In the genomic region with DNA sequence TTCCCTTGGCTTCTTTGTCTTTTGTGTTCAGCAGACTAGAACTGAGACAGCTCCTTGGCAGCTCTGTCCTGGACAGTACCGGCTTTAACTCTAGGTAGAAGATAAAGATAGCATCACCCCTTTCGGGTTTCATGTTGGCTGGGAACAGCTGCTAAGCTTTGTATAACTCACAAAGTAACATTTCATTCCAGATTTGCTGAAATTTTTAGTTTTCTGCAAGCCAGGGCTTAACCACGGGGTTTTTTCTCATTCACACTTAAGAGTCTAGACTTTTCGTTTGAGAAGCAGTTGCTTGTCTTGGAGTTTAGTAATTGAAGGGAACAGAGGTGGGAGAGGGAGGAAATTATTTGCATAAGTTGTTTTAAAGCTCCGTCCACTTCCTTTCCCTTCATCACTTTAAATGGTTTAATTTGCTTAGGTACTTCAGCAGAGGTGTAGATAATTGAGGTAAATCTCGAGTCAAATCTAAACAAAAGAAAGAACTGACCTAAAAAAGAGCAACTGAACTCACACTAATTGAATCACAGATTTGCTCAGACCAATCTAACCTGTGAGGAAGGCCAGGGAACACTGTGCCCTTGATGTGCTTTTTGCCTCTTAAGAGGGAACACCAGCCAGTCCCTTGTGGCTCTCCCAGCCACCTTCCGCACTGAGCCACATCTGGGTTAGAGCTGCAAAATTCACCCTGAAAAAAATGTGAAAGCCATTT, we compare ENCODE assay signal across 8 cellular contexts. TPM values are rescaled to one million over a fixed set of nuclear protein-coding genes. Genes with fewer than 3 reads are reported as not detected.
DNase-seq lines count a peak whose midpoint lies in the region; ATAC-seq and TF ChIP-seq lines count a peak whose summit lies in the region.

No MANE protein-coding gene starts in this region.

- CTCF ChIA-PET in RWPE1 (lab: Yijun Ruan, JAX) = interaction anchor here (0.6 kb wide), 1 partner anchor 46 kb away, joined by 3 read pairs; no protein-coding TSS in a partner anchor

- no peaks in the 10 kb centered on the region for H3K9me2 ChIP-seq in GM23338 (ENCODE audit: insufficient read depth)

- peak overlapping the region; percentile 70 for H3K27ac ChIP-seq in GM23338 (ENCODE audit: low read depth)
- peak overlapping the region; percentile 72; the same call in 1 of the 2 replicates for H3K27ac ChIP-seq in RWPE1

- peaks cover 44% of the 10 kb centered on the region for H3K4me1 ChIP-seq in GM23338 (ENCODE audit: insufficient read depth)

- peak overlapping the region; percentile 36 for H3K4me2 ChIP-seq in GM23338

- peaks cover 79% of the 10 kb centered on the region for H3K4me1 Mint-ChIP-seq in GM23338

- H3K79me2 ChIP-seq in GM23338 (replicated peaks; ENCODE audit: insufficient read depth) = peaks cover 90% of the 10 kb centered on the region

- H3K4me3 Mint-ChIP-seq in GM23338 = no peak overlapping the region

- peak overlapping the region; percentile 68 for H3K27ac Mint-ChIP-seq in GM23338

- no peaks in the 10 kb centered on the region for H3K9me3 Mint-ChIP-seq in GM23338

- H3F3A ChIP-seq in GM23338 (replicated peaks; ENCODE audit: low read depth) = no peaks in the 10 kb centered on the region

- no peak overlapping the region for H3K4me3 ChIP-seq in GM23338

- H3K27me3 ChIP-seq in GM23338 (ENCODE audit: insufficient read depth) = no peaks in the 10 kb centered on the region

- no peaks in the 10 kb centered on the region for H4K20me1 ChIP-seq in GM23338 (replicated peaks; ENCODE audit: insufficient read depth)

- H3K27me3 Mint-ChIP-seq in GM23338 (ENCODE audit: insufficient read depth, low read depth, poor library complexity) = peaks cover 4% of the 10 kb centered on the region

- H3K36me3 ChIP-seq in GM23338 (ENCODE audit: insufficient read depth) = no peaks in the 10 kb centered on the region

- peak; percentile 45 for ATAC-seq in GM18502 (IDR thresholded peaks at IDR 0.05; ENCODE audit: poor library complexity, unreplicated experiment)
- peak; percentile 37 for ATAC-seq in GM23338

- DNase-seq in GM23338 (ENCODE audit: low spot score) (peak; percentile 31), RWPE1 (ENCODE audit: low spot score) (no peak), myocyte (ENCODE audit: low read depth) (peak; percentile 77), NCI-H2029 treated with DMSO at 0.1 percent for 48 hours (lab: John Stamatoyannopoulos, UW) (no peak), HT-29 (ENCODE audit: low spot score) (no peak)
- DNase-seq in stimulated activated CD4-positive, alpha-beta T cell treated with anti-CD3 and anti-CD28 coated beads, Interleukin-4, amount 100 ng/mL, for 4 hours = no peak
- no peak for DNase-seq in stimulated activated CD8-positive, alpha-beta memory T cell treated with anti-CD3 and anti-CD28 coated beads, Interleukin-4, amount 100 ng/mL, for 48 hours

- POLR2A ChIA-PET in RWPE1 (lab: Yijun Ruan, JAX; ENCODE audit: low non-redundant PET) = no interaction called here

- no peak for TF ChIP-seq CTCF in GM23338 (conservative IDR thresholded peaks at IDR 0.05; ENCODE audit: low read depth in 2 of 2)
- TF ChIP-seq CTCF in RWPE1 (conservative IDR thresholded peaks at IDR 0.05; ENCODE audit: low read depth) = no peak

- H3K36me3 Mint-ChIP-seq in GM23338 (ENCODE audit: low read depth) = no peaks in the 10 kb centered on the region; the same call in 2 of the 3 replicates

- no peak overlapping the region for H2AFZ ChIP-seq in GM23338

TF ChIP-seq in GM23338, 12 proteins besides CTCF, POLR2A, EP300 and RAD21 (continues in another document):
- TF ChIP-seq ZNF331 (CRISPR knock-in tag; IDR thresholded peaks at IDR 0.05; ENCODE audit: low read depth) = no peak
- no peak for TF ChIP-seq POLR2AphosphoS5 (IDR thresholded peaks at IDR 0.05; ENCODE audit: low read depth)
- TF ChIP-seq, protein P1, sequence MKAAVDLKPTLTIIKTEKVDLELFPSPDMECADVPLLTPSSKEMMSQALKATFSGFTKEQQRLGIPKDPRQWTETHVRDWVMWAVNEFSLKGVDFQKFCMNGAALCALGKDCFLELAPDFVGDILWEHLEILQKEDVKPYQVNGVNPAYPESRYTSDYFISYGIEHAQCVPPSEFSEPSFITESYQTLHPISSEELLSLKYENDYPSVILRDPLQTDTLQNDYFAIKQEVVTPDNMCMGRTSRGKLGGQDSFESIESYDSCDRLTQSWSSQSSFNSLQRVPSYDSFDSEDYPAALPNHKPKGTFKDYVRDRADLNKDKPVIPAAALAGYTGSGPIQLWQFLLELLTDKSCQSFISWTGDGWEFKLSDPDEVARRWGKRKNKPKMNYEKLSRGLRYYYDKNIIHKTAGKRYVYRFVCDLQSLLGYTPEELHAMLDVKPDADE (IDR thresholded peaks at IDR 0.05) = no peak
- no peak for TF ChIP-seq CREB1 (CRISPR knock-in tag; IDR thresholded peaks at IDR 0.05; ENCODE audit: low read depth)
- TF ChIP-seq JUNB (IDR thresholded peaks at IDR 0.05; ENCODE audit: unreplicated experiment) = no peak
- no peak for TF ChIP-seq EZH2 (IDR thresholded peaks at IDR 0.05; ENCODE audit: low read depth, unreplicated experiment)
- TF ChIP-seq ZNF114 (CRISPR knock-in tag; IDR thresholded peaks at IDR 0.05) = no peak
- no peak for TF ChIP-seq EZH2phosphoT487 (IDR thresholded peaks at IDR 0.05; ENCODE audit: unreplicated experiment)
- no peak for TF ChIP-seq STAT1 (IDR thresholded peaks at IDR 0.05; ENCODE audit: unreplicated experiment)
- TF ChIP-seq REST (IDR thresholded peaks at IDR 0.05; ENCODE audit: unreplicated experiment) = no peak
- no peak for TF ChIP-seq NANOG (IDR thresholded peaks at IDR 0.05; ENCODE audit: borderline replicate concordance)

RNA-seq across cellular contexts. Expression of gene RREB1, which starts 48.3 kb away (rescaled TPM):
- total RNA-seq in GM23338 (2014; rRNA removed; shearing (Covaris generic)) = 25.5 and 29.1 TPM in 2 replicates
- polyA plus RNA-seq in GM23338 (2016; fragmentation: Nextera tagmentation; extraction: Ambion mirVana) = 7.9 and 8.5 TPM in 2 replicates
- 19.6 and 26.4 TPM in 2 replicates for total RNA-seq in myocyte
- polyA plus RNA-seq in myocyte (2012) = 8.0 TPM
- total RNA-seq in HT-29 (2014; rRNA removed; shearing (Covaris generic)) = 21.6 and 23.9 TPM in 2 replicates

Comparison
In these comparisons a context has a peak if more than half of its experiments do, and no peak if none do; other contexts are left out.
1. DNase-seq: peak in GM23338 (single experiment) and myocyte (single experiment); none in RWPE1 (single experiment), NCI-H2029 treated with DMSO at 0.1 percent for 48 hours (single experiment), HT-29 (single experiment), stimulated activated CD4-positive, alpha-beta T cell treated with anti-CD3 and anti-CD28 coated beads, Interleukin-4, amount 100 ng/mL, for 4 hours (0 of 2) and stimulated activated CD8-positive, alpha-beta memory T cell treated with anti-CD3 and anti-CD28 coated beads, Interleukin-4, amount 100 ng/mL, for 48 hours (single experiment).